In genomic region chr11:9461068-9461759, GRCh38 we compare ENCODE assay signal across 8 cellular contexts. TPM values are rescaled to one million over a fixed set of nuclear protein-coding genes. Genes with fewer than 3 reads are reported as not detected.
DNase-seq lines count a peak whose midpoint lies in the region; TF ChIP-seq lines count a peak whose summit lies in the region.

No MANE protein-coding gene starts in this region.

- no peaks in the 10 kb centered on the region for H4K20me1 ChIP-seq in GM23248 (ENCODE audit: insufficient read depth)

- H3K36me3 Mint-ChIP-seq in neural crest cell (ENCODE audit: low read depth), result peaks cover 15% of the 10 kb centered on the region

- DNase-seq in EL, result peak; percentile 90
- peak; percentile 96 for DNase-seq in GM23248
- peak; percentile 85 to 87 for DNase-seq in Kasumi-1 (lab: John Stamatoyannopoulos, UW)
- peak; percentile 79 for DNase-seq in RWPE1 (ENCODE audit: low spot score)
- peak; percentile 70 for DNase-seq in activated gamma-delta T cell treated with anti-CD3 and anti-CD28 coated beads, Interleukin-2, amount 50 U/mL, for 16 hours (ENCODE audit: low read depth)
- DNase-seq in foreskin fibroblast, result peak; percentile 86 to 96
- DNase-seq in neural crest cell (ENCODE audit: low read depth, low spot score), result peak; percentile 76

- H3K4me3 ChIP-seq in GM23248 (peak overlapping the region; percentile 79), foreskin fibroblast (ENCODE audit: low read depth in 1 of 2, low read length in 2 of 2) (peak overlapping the region; percentile 61 to 64), stomach smooth muscle (ENCODE audit: low read length in 2 of 2) (peak overlapping the region; percentile 58 to 79)

- peaks cover 5% of the 10 kb centered on the region for H3K27me3 Mint-ChIP-seq in neural crest cell (ENCODE audit: low read depth)

- H3K79me2 ChIP-seq in GM23248 (ENCODE audit: insufficient read depth), result peaks cover 63% of the 10 kb centered on the region

- H3K9me3 ChIP-seq in GM23248 (ENCODE audit: low read depth), result no peaks in the 10 kb centered on the region
- H3K9me3 ChIP-seq in stomach smooth muscle (ENCODE audit: control insufficient read depth in 2 of 2, low read length in 2 of 2), result no peaks in the 10 kb centered on the region

- peaks cover 36% of the 10 kb centered on the region for H3K4me1 Mint-ChIP-seq in neural crest cell

- H3K36me3 ChIP-seq in GM23248 (ENCODE audit: low read depth), result no peaks in the 10 kb centered on the region
- no peaks in the 10 kb centered on the region for H3K36me3 ChIP-seq in stomach smooth muscle (ENCODE audit: control insufficient read depth in 2 of 2, insufficient read depth in 2 of 2, low read length in 2 of 2)

- peak overlapping the region; percentile 99 for H3K27ac Mint-ChIP-seq in neural crest cell (ENCODE audit: unreplicated experiment)

- H3K27ac ChIP-seq in GM23248 (peak overlapping the region; percentile 97), RWPE1 (peak overlapping the region; percentile 100), stomach smooth muscle (ENCODE audit: low read length) (peak overlapping the region; percentile 100)

- CTCF ChIA-PET in RWPE1 (lab: Yijun Ruan, JAX), result interaction anchor here (0.6 kb wide), 1 partner anchor 457 kb away, joined by 3 read pairs; the partner anchor contains the start of gene NRIP3

- H3K9ac ChIP-seq in GM23248 (peak overlapping the region; percentile 96), stomach smooth muscle (ENCODE audit: low read length in 2 of 2) (peak overlapping the region; percentile 92 to 98)

- POLR2A ChIA-PET in RWPE1 (lab: Yijun Ruan, JAX; ENCODE audit: low non-redundant PET), result interaction anchor here (0.6 to 1.4 kb wide), 6 partner anchors 11 to 190 kb away, joined by 3 to 7 read pairs (median 4); partner anchors contain the start of gene WEE1

- TF ChIP-seq CTCF in RWPE1 (conservative IDR thresholded peaks at IDR 0.05; ENCODE audit: low read depth), result no peak
- TF ChIP-seq CTCF in foreskin fibroblast (IDR thresholded peaks at IDR 0.05; ENCODE audit: low read depth, low read length), result no peak
- peak; percentile 24 for TF ChIP-seq CTCF in neural crest cell (conservative IDR thresholded peaks at IDR 0.05)

- H3K27me3 ChIP-seq in GM23248 (replicated peaks; ENCODE audit: insufficient read depth) (no peaks in the 10 kb centered on the region), stomach smooth muscle (ENCODE audit: control insufficient read depth in 1 of 2, insufficient read depth in 2 of 2, low read length in 2 of 2) (no peaks in the 10 kb centered on the region)

- peaks cover 14% of the 10 kb centered on the region; the same call in 1 of the 2 replicates for H3K4me1 ChIP-seq in GM23248 (ENCODE audit: insufficient read depth)
- H3K4me1 ChIP-seq in stomach smooth muscle (ENCODE audit: control insufficient read depth, insufficient read depth, low read length), result peaks cover 11% of the 10 kb centered on the region

- peak overlapping the region; percentile 98 for H3K4me3 Mint-ChIP-seq in neural crest cell

- H3K4me2 ChIP-seq in GM23248 (ENCODE audit: unreplicated experiment), result peak overlapping the region; percentile 100

- peak overlapping the region; percentile 64 for H2AFZ ChIP-seq in GM23248

- H3K9me2 ChIP-seq in GM23248 (ENCODE audit: insufficient read depth), result no peaks in the 10 kb centered on the region

- peaks cover 2% of the 10 kb centered on the region for H3K9me3 Mint-ChIP-seq in neural crest cell

- H3F3A ChIP-seq in GM23248 (ENCODE audit: insufficient read depth), result peaks cover 30% of the 10 kb centered on the region

- WGBS in GM23248 (ENCODE audit: low coverage in 1 of 2, low lambda C conversion rate in 2 of 2, missing lambda C conversion rate in 2 of 2), 2 experiments, result 1% methylated on average over 54 to 57 of the region's 57 CpGs

- in situ Hi-C loops in GM23248 (cut with MboI), result no loop called here

RNA-seq across cellular contexts. Expression of gene ZNF143, which starts 0.4 kb away (rescaled TPM):
- total RNA-seq in GM23248 (2014; rRNA removed; shearing (Covaris generic)), result 5.3 and 20.5 TPM in 2 replicates
- polyA plus RNA-seq in GM23248 (2016; fragmentation: Nextera tagmentation; extraction: Ambion mirVana), result 13.6 and 16.7 TPM in 2 replicates
- total RNA-seq in neural crest cell, result 35.0 and 39.1 TPM in 2 replicates

Comparison
In these comparisons a context has a peak if more than half of its experiments do, and no peak if none do; other contexts are left out.
1. Peak in every context shown above with its lines: DNase-seq, H3K4me3 ChIP-seq and H3K27ac ChIP-seq.